Comparison of ENCODE assay signal across 1 cellular context in genomic region chr22:44738347-44738715, GRCh38.
TF ChIP-seq lines count a peak whose summit lies in the region.

No MANE protein-coding gene starts in this region.

TF ChIP-seq in HepG2, 621 proteins besides CTCF, POLR2A, EP300 and RAD21 (continued from another document):
- no peak for TF ChIP-seq THRA (CRISPR knock-in tag; IDR thresholded peaks at IDR 0.05; ENCODE audit: borderline replicate concordance)
- no peak for TF ChIP-seq MLLT10 (CRISPR knock-in tag; IDR thresholded peaks at IDR 0.05)
- TF ChIP-seq NFE2L2 (IDR thresholded peaks at IDR 0.05; ENCODE audit: low read length): no peak
- TF ChIP-seq AGO2 (optimal IDR thresholded peaks at IDR 0.05; ENCODE audit: low read depth, low read length): peak; percentile 16
- no peak for TF ChIP-seq ATF5 (CRISPR knock-in tag; IDR thresholded peaks at IDR 0.05; ENCODE audit: low read depth)
- TF ChIP-seq KAT7 (CRISPR knock-in tag; IDR thresholded peaks at IDR 0.05; ENCODE audit: borderline replicate concordance): no peak
- no peak for TF ChIP-seq GATAD2A (CRISPR knock-in tag; IDR thresholded peaks at IDR 0.05)
- TF ChIP-seq FOXP4 (CRISPR knock-in tag; IDR thresholded peaks at IDR 0.05): no peak
- TF ChIP-seq PHF21A (CRISPR knock-in tag; IDR thresholded peaks at IDR 0.05): no peak
- no peak for TF ChIP-seq ARNT2 (CRISPR knock-in tag; IDR thresholded peaks at IDR 0.05; ENCODE audit: low read depth)
- TF ChIP-seq ZNF33B (CRISPR knock-in tag; IDR thresholded peaks at IDR 0.05): no peak
- no peak for TF ChIP-seq ZNF580 (CRISPR knock-in tag; IDR thresholded peaks at IDR 0.05; ENCODE audit: borderline replicate concordance, low read depth)
- no peak for TF ChIP-seq ZNF737 (CRISPR knock-in tag; IDR thresholded peaks at IDR 0.05; ENCODE audit: borderline replicate concordance)
- TF ChIP-seq ZNF274 (CRISPR knock-in tag; IDR thresholded peaks at IDR 0.05): no peak
- peak; percentile 53; the same call in 1 of the 2 replicates for TF ChIP-seq POLR2G (IDR thresholded peaks at IDR 0.05; ENCODE audit: low read depth, low read length)
- no peak for TF ChIP-seq ZNF558 (CRISPR knock-in tag; IDR thresholded peaks at IDR 0.05; ENCODE audit: borderline replicate concordance)
- no peak for TF ChIP-seq ZNF747 (CRISPR knock-in tag; IDR thresholded peaks at IDR 0.05; ENCODE audit: borderline replicate concordance)
- peak; percentile 70; the same call in 1 of the 2 replicates for TF ChIP-seq KDM2A (CRISPR knock-in tag; IDR thresholded peaks at IDR 0.05; ENCODE audit: borderline replicate concordance, low read depth)
- TF ChIP-seq ZNF253 (CRISPR knock-in tag; IDR thresholded peaks at IDR 0.05; ENCODE audit: borderline replicate concordance): no peak
- peak; percentile 67 for TF ChIP-seq BHLHE40 (IDR thresholded peaks at IDR 0.05; ENCODE audit: low read length)
- TF ChIP-seq FOSL2 (CRISPR knock-in tag; IDR thresholded peaks at IDR 0.05): peak; percentile 64
- no peak for TF ChIP-seq SOX13 (IDR thresholded peaks at IDR 0.05)
- TF ChIP-seq SOX13 (CRISPR knock-in tag; conservative IDR thresholded peaks at IDR 0.05 in 1 of 2, IDR thresholded peaks at IDR 0.05 in 1 of 2): no peak
- TF ChIP-seq ZSCAN9 (CRISPR knock-in tag; IDR thresholded peaks at IDR 0.05; ENCODE audit: borderline replicate concordance): no peak
- no peak for TF ChIP-seq SP140L (CRISPR knock-in tag; IDR thresholded peaks at IDR 0.05; ENCODE audit: borderline replicate concordance)
- TF ChIP-seq KAT8 (CRISPR knock-in tag; IDR thresholded peaks at IDR 0.05): no peak
